In genomic region chr3:52088445-52089367, GRCh38 we compare ENCODE assay signal across 2 cellular contexts.
TF ChIP-seq lines count a peak whose summit lies in the region.

No MANE protein-coding gene starts in this region.

TF ChIP-seq in K562, 482 proteins besides CTCF, POLR2A, EP300 and RAD21 (continued from another document):
- TF ChIP-seq ZNF277 (CRISPR knock-in tag; IDR thresholded peaks at IDR 0.05; ENCODE audit: borderline replicate concordance) (no peak), KDM1A (IDR thresholded peaks at IDR 0.05) (peak in 1 of 2 experiments; percentile 85; a peak in 2 of 4 replicates), ZNF316 (IDR thresholded peaks at IDR 0.05) (no peak), ZNF133 (CRISPR knock-in tag; IDR thresholded peaks at IDR 0.05) (no peak), HNRNPLL (IDR thresholded peaks at IDR 0.05; ENCODE audit: low read depth, low read length, poor library complexity, severe bottlenecking) (no peak), NR0B1 (IDR thresholded peaks at IDR 0.05; ENCODE audit: partially characterized antibody) (no peak), NR2C1 (IDR thresholded peaks at IDR 0.05) (peak; percentile 45; the same call in 1 of the 2 replicates), NR2C1 (tag; IDR thresholded peaks at IDR 0.05) (peak; percentile 57; the same call in 1 of the 2 replicates), ATF3 (IDR thresholded peaks at IDR 0.05) (no peak), ATF3 (CRISPR knock-in tag; conservative IDR thresholded peaks at IDR 0.05) (no peak), TEAD4 (IDR thresholded peaks at IDR 0.05; ENCODE audit: low read length) (no peak), TEAD4 (CRISPR knock-in tag; IDR thresholded peaks at IDR 0.05; ENCODE audit: borderline replicate concordance) (no peak), SMAD1 (IDR thresholded peaks at IDR 0.05; ENCODE audit: low read depth, low read length, partially characterized antibody) (no peak), COPS2 (conservative IDR thresholded peaks at IDR 0.05) (no peak), BRF2 (IDR thresholded peaks at IDR 0.05; ENCODE audit: borderline replicate concordance, insufficient read depth, insufficient read length) (no peak), ZNF79 (CRISPR knock-in tag; IDR thresholded peaks at IDR 0.05; ENCODE audit: low read depth) (no peak), USF1 (CRISPR knock-in tag; IDR thresholded peaks at IDR 0.05) (peak; percentile 49), NR2C2 (CRISPR knock-in tag; IDR thresholded peaks at IDR 0.05) (peak; percentile 61; the same call in 1 of the 2 replicates), NR2C2 (tag; IDR thresholded peaks at IDR 0.05) (peak; percentile 40; the same call in 1 of the 2 replicates), ZNF589 (CRISPR knock-in tag; IDR thresholded peaks at IDR 0.05; ENCODE audit: low read depth) (no peak), STAG1 (CRISPR knock-in tag; IDR thresholded peaks at IDR 0.05; ENCODE audit: borderline replicate concordance) (no peak), CREB3 (tag; conservative IDR thresholded peaks at IDR 0.05; ENCODE audit: low read depth) (no peak), CREB1 (IDR thresholded peaks at IDR 0.05) (no peak), CREB1 (CRISPR knock-in tag; IDR thresholded peaks at IDR 0.05) (no peak)

TF ChIP-seq in HepG2, 621 proteins besides CTCF, POLR2A, EP300 and RAD21 (continued from another document):
- no peak for TF ChIP-seq ARID4A (CRISPR knock-in tag; IDR thresholded peaks at IDR 0.05; ENCODE audit: borderline replicate concordance)
- no peak for TF ChIP-seq ZNF121 (CRISPR knock-in tag; IDR thresholded peaks at IDR 0.05)
- TF ChIP-seq MYNN (CRISPR knock-in tag; IDR thresholded peaks at IDR 0.05; ENCODE audit: low read depth), result no peak
- TF ChIP-seq ZSCAN5A (CRISPR knock-in tag; IDR thresholded peaks at IDR 0.05; ENCODE audit: borderline replicate concordance), result no peak
- TF ChIP-seq FOXP1 (IDR thresholded peaks at IDR 0.05), result no peak
- TF ChIP-seq FOXP1 (CRISPR knock-in tag; IDR thresholded peaks at IDR 0.05), result no peak
- TF ChIP-seq ZNF775 (CRISPR knock-in tag; IDR thresholded peaks at IDR 0.05; ENCODE audit: borderline replicate concordance), result no peak
- no peak for TF ChIP-seq ZBTB20 (CRISPR knock-in tag; IDR thresholded peaks at IDR 0.05; ENCODE audit: borderline replicate concordance, low read depth)
- TF ChIP-seq ISX (CRISPR knock-in tag; conservative IDR thresholded peaks at IDR 0.05), result no peak
- no peak for TF ChIP-seq ZMYM4 (CRISPR knock-in tag; IDR thresholded peaks at IDR 0.05)
- no peak for TF ChIP-seq AGO2 (optimal IDR thresholded peaks at IDR 0.05; ENCODE audit: low read depth, low read length)
- no peak for TF ChIP-seq ZNF318 (CRISPR knock-in tag; IDR thresholded peaks at IDR 0.05)
- no peak for TF ChIP-seq ZNF691 (CRISPR knock-in tag; IDR thresholded peaks at IDR 0.05; ENCODE audit: borderline replicate concordance, low read depth)
- TF ChIP-seq BCL3 (CRISPR knock-in tag; IDR thresholded peaks at IDR 0.05), result no peak
- no peak for TF ChIP-seq ZNF563 (CRISPR knock-in tag; IDR thresholded peaks at IDR 0.05)
